31 cellular contexts compared by ENCODE assay signal in genomic region chr6:104969108-104969507, GRCh38. TPM values are rescaled to one million over a fixed set of nuclear protein-coding genes. Genes with fewer than 3 reads are reported as not detected.
DNase-seq lines count a peak whose midpoint lies in the region; ATAC-seq, FAIRE-seq and TF ChIP-seq lines count a peak whose summit lies in the region.
"Had no signal": no experiment of that assay in that cellular context is flagged by ENCODE, and none has a peak within 500 bp of the region (broad histone marks: within the 10 kb centered on the region; RNA-seq: fewer than 3 reads in every experiment).

No MANE protein-coding gene starts in this region.

- no peak overlapping the region for H3K23ac ChIP-seq in mesendoderm (ENCODE audit: low read length)

- H3K4me1 ChIP-seq in A549 (peaks cover 23% of the 10 kb centered on the region), HEK293 (ENCODE audit: control insufficient read depth, insufficient read depth, low read length) (peaks cover 22% of the 10 kb centered on the region), ectodermal cell (ENCODE audit: control insufficient read depth, insufficient read depth, low read length) (peaks cover 20% of the 10 kb centered on the region), mesendoderm (ENCODE audit: control insufficient read depth, low read depth, low read length) (no peaks in the 10 kb centered on the region)
- H3K4me1 ChIP-seq: colonic mucosa, lower lobe of right lung, suprapubic skin had no signal

- WGBS in A549 (ENCODE audit: missing lambda C conversion rate): 32% methylated on average over 2 of the region's 2 CpGs
- 4 to 14% methylated on average over 2 of the region's 2 CpGs for WGBS in ectodermal cell, 2 experiments
- no CpG with 5 or more reads among the region's 2 CpGs for WGBS in mesendoderm (ENCODE audit: extremely low coverage, insufficient coverage, low lambda C conversion rate)

- H3K27me3 ChIP-seq in ectodermal cell (ENCODE audit: control insufficient read depth, insufficient read depth, low read length, poor library complexity, severe bottlenecking) (no peaks in the 10 kb centered on the region), mesendoderm (ENCODE audit: insufficient read depth, low read length, poor library complexity) (no peaks in the 10 kb centered on the region)
- H3K27me3 ChIP-seq: colonic mucosa, ovary, suprapubic skin had no signal

- no peak overlapping the region for H2BK120ac ChIP-seq in mesendoderm (ENCODE audit: low read depth, low read length)

- no peak for ATAC-seq in A549
- ATAC-seq in HG03196 (IDR thresholded peaks at IDR 0.05; ENCODE audit: unreplicated experiment): no peak
- no peak for ATAC-seq in GM19463 (IDR thresholded peaks at IDR 0.05; ENCODE audit: unreplicated experiment)
- ATAC-seq in HG03039 (IDR thresholded peaks at IDR 0.05; ENCODE audit: unreplicated experiment): no peak
- ATAC-seq: lower lobe of right lung, mucosa of descending colon, natural killer cell had no signal

- H3K4me3 ChIP-seq in A549 (no peak overlapping the region), HEK293 (ENCODE audit: low read depth, low read length) (no peak overlapping the region), ectodermal cell (ENCODE audit: insufficient read depth, low read depth, low read length) (no peak overlapping the region), mesendoderm (ENCODE audit: low read length) (no peak overlapping the region)
- H3K4me3 ChIP-seq: colonic mucosa, HAP-1, lower lobe of right lung, mucosa of descending colon, ovary, suprapubic skin had no signal

- no peaks in the 10 kb centered on the region for H3K79me1 ChIP-seq in mesendoderm (ENCODE audit: low read length)

- TF ChIP-seq EP300 in A549 (IDR thresholded peaks at IDR 0.05): no peak

- H4K8ac ChIP-seq in mesendoderm (ENCODE audit: low read depth, low read length): no peak overlapping the region

- DNase-seq in A549 (ENCODE audit: low read depth in 1 of 2, low spot score in 1 of 2): no peak
- DNase-seq in mesendoderm: peak; percentile 91
- no peak for DNase-seq in COLO829 (ENCODE audit: low spot score)
- DNase-seq: activated CD4-positive, alpha-beta T cell treated with anti-CD3 and anti-CD28 coated beads for 48 hours; activated effector memory CD4-positive, alpha-beta T cell treated with anti-CD3 and anti-CD28 coated beads, Interleukin-2, amount 50 U/mL, for 16 hours; activated T-cell treated with anti-CD3 and anti-CD28 coated beads, Interleukin-2, amount 50 U/mL, for 24 hours; anterior cingulate cortex; colonic mucosa; effector CD8-positive, alpha-beta T cell; lower lobe of right lung; mucosa of descending colon; natural killer cell; NCI-H1436 treated with DMSO at 0.1 percent for 48 hours; NCI-H2081 treated with DMSO at 0.1 percent for 48 hours; NCI-H446; NCI-H774; ovary; SIG-M5; small intestine; stimulated activated naive CD4-positive, alpha-beta T cell; T-helper 9 cell had no signal

- TF ChIP-seq RAD21 in A549 (conservative IDR thresholded peaks at IDR 0.05 in 1 of 2, IDR thresholded peaks at IDR 0.05 in 1 of 2): no peak

- CTCF ChIA-PET in A549 (lab: Yijun Ruan, JAX): interaction anchor here (0.9 to 1.2 kb wide), 2 partner anchors 11 to 179 kb away, joined by 3 to 4 read pairs; no protein-coding TSS in a partner anchor
- CTCF ChIA-PET in HEK293 (lab: Yijun Ruan, JAX): interaction anchor here (0.6 to 1.9 kb wide), 5 partner anchors 10 to 109 kb away, joined by 3 to 7 read pairs (median 3); no protein-coding TSS in a partner anchor

- no peaks in the 10 kb centered on the region for H3K9me3 ChIP-seq in A549
- H3K9me3 ChIP-seq in HEK293 (ENCODE audit: control insufficient read depth, insufficient read depth, low read depth, low read length): no peaks in the 10 kb centered on the region
- no peaks in the 10 kb centered on the region for H3K9me3 ChIP-seq in ectodermal cell (ENCODE audit: control insufficient read depth, low read length)
- H3K9me3 ChIP-seq: colonic mucosa, HAP-1, lower lobe of right lung, mucosa of descending colon, ovary, suprapubic skin had no signal

- H2AK5ac ChIP-seq in mesendoderm (ENCODE audit: low read length): no peak overlapping the region

- peak overlapping the region; percentile 48 for H3K4me2 ChIP-seq in A549
- no peak overlapping the region for H3K4me2 ChIP-seq in mesendoderm (ENCODE audit: low read length)

- H2BK5ac ChIP-seq in mesendoderm (ENCODE audit: low read length): no peak overlapping the region

- no peak overlapping the region for H2BK15ac ChIP-seq in mesendoderm (replicated peaks; ENCODE audit: low read depth)

- POLR2A ChIA-PET in A549 (lab: Yijun Ruan, JAX): no interaction called here
- POLR2A ChIA-PET in HEK293 (lab: Yijun Ruan, JAX): interaction anchor here (1.1 to 1.5 kb wide), 2 partner anchors 12 kb away, joined by 9 to 10 read pairs; partner anchors contain the start of gene LIN28B

- H3K27ac ChIP-seq in A549 (no peak overlapping the region), HEK293 (ENCODE audit: extremely low read depth, low read depth, low read length) (no peak overlapping the region), ectodermal cell (ENCODE audit: insufficient read depth, low read depth, low read length, poor library complexity, severe bottlenecking) (peak overlapping the region; percentile 71), mesendoderm (ENCODE audit: low read depth, low read length) (no peak overlapping the region)
- H3K27ac ChIP-seq: colonic mucosa, lower lobe of right lung, ovary, suprapubic skin, VCaP had no signal

- H3K9ac ChIP-seq in mesendoderm (ENCODE audit: low read length): no peak overlapping the region

- H3K56ac ChIP-seq in mesendoderm (ENCODE audit: low read length): no peak overlapping the region

- H3K4ac ChIP-seq in mesendoderm (ENCODE audit: low read depth, low read length): no peak overlapping the region

- peaks cover 18% of the 10 kb centered on the region for H3K79me2 ChIP-seq in mesendoderm (ENCODE audit: control insufficient read depth, insufficient read depth, low read length)

- no peak for FAIRE-seq in A549 (lab: Jason Lieb, UNC)
- FAIRE-seq: bronchial epithelial cell had no signal

- H3K18ac ChIP-seq in mesendoderm (ENCODE audit: low read length): no peak overlapping the region

- H3K36me3 ChIP-seq in HEK293 (ENCODE audit: control insufficient read depth in 2 of 2, insufficient read depth in 1 of 2, low read length in 2 of 2) (no peaks in the 10 kb centered on the region; a peak in 1 of 3 replicates), ectodermal cell (ENCODE audit: control insufficient read depth, insufficient read depth, low read length) (peaks cover 4% of the 10 kb centered on the region), mesendoderm (ENCODE audit: control insufficient read depth, insufficient read depth, low read length) (no peaks in the 10 kb centered on the region)
- H3K36me3 ChIP-seq: colonic mucosa, HAP-1, lower lobe of right lung, ovary, suprapubic skin had no signal

- TF ChIP-seq CTCF in A549 (IDR thresholded peaks at IDR 0.05): no peak
- no peak for TF ChIP-seq CTCF in HEK293 (tag by site-specific recombination; IDR thresholded peaks at IDR 0.05)

- no peak for TF ChIP-seq POLR2A in A549 (IDR thresholded peaks at IDR 0.05; ENCODE audit: low read length)

- no peak overlapping the region for H4K5ac ChIP-seq in mesendoderm (ENCODE audit: low read length)

TF ChIP-seq in A549, 52 proteins besides CTCF, POLR2A, EP300 and RAD21:
- TF ChIP-seq CHD4 (IDR thresholded peaks at IDR 0.05; ENCODE audit: borderline replicate concordance) (no peak), TFCP2L1 (CRISPR knock-in tag; IDR thresholded peaks at IDR 0.05) (no peak), ZNF302 (CRISPR knock-in tag; IDR thresholded peaks at IDR 0.05) (no peak), ZSCAN20 (CRISPR knock-in tag; IDR thresholded peaks at IDR 0.05) (no peak), JUNB (IDR thresholded peaks at IDR 0.05) (no peak), HDAC2 (IDR thresholded peaks at IDR 0.05) (no peak)

TF ChIP-seq in HEK293, 187 proteins besides CTCF, POLR2A, EP300 and RAD21 (continues in another document):
- TF ChIP-seq ZBTB8A (tag by site-specific recombination; IDR thresholded peaks at IDR 0.05) (no peak), ZNF146 (tag by site-specific recombination; IDR thresholded peaks at IDR 0.05) (no peak), ZNF530 (tag by site-specific recombination; IDR thresholded peaks at IDR 0.05; ENCODE audit: low read depth) (no peak), ZNF558 (tag by site-specific recombination; IDR thresholded peaks at IDR 0.05) (peak; percentile 95)
- TF ChIP-seq, protein P1, sequence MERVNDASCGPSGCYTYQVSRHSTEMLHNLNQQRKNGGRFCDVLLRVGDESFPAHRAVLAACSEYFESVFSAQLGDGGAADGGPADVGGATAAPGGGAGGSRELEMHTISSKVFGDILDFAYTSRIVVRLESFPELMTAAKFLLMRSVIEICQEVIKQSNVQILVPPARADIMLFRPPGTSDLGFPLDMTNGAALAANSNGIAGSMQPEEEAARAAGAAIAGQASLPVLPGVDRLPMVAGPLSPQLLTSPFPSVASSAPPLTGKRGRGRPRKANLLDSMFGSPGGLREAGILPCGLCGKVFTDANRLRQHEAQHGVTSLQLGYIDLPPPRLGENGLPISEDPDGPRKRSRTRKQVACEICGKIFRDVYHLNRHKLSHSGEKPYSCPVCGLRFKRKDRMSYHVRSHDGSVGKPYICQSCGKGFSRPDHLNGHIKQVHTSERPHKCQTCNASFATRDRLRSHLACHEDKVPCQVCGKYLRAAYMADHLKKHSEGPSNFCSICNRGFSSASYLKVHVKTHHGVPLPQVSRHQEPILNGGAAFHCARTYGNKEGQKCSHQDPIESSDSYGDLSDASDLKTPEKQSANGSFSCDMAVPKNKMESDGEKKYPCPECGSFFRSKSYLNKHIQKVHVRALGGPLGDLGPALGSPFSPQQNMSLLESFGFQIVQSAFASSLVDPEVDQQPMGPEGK (tag by site-specific recombination; IDR thresholded peaks at IDR 0.05): no peak

RNA-seq across cellular contexts. Expression of gene LIN28B, which starts 12.2 kb away (rescaled TPM):
- polyA plus RNA-seq in A549 (2011; rRNA removed): 5.7 and 7.2 TPM in 2 replicates
- 1.2 and 1.3 TPM in 2 replicates for polyA plus RNA-seq in A549 (2012; cell fraction: cytosol; rRNA removed)
- 0.67 and 1.1 TPM in 2 replicates for polyA plus RNA-seq in A549 (2012; cell fraction: nucleus; rRNA removed)
- 3.0 to 3.6 TPM (median 3.6 TPM) in 3 replicates for polyA plus RNA-seq in A549 (2017; fragmentation: RNase III; extraction: RNeasy Plus Mini Kit Qiagen cat#74134 plus additional on column Dnase treatment)
- 4.5 and 5.0 TPM in 2 replicates for polyA minus RNA-seq in A549 (2011; rRNA and poly(A)+ RNA removed)
- polyA plus RNA-seq in ectodermal cell (2013, experiment 1 of 4): 130 TPM
- polyA plus RNA-seq in ectodermal cell (2013, experiment 2 of 4): 145 TPM
- polyA plus RNA-seq in ectodermal cell (2013, experiment 3 of 4): 91.9 TPM
- 104 TPM for polyA plus RNA-seq in ectodermal cell (2013, experiment 4 of 4)
- 71.5 TPM for polyA plus RNA-seq in mesendoderm (2013, experiment 1 of 2)
- 69.1 TPM for polyA plus RNA-seq in mesendoderm (2013, experiment 2 of 2)
- polyA plus RNA-seq: ovary, small intestine, urinary bladder had no signal
